ENCODE assay signal across 8 cellular contexts in genomic region chr14:73760598-73761586, GRCh38. TPM values are rescaled to one million over a fixed set of nuclear protein-coding genes. Genes with fewer than 3 reads are reported as not detected.
DNase-seq lines count a peak whose midpoint lies in the region; ATAC-seq and TF ChIP-seq lines count a peak whose summit lies in the region.

No MANE protein-coding gene starts in this region.

- H3K4me3 ChIP-seq in iPS-18a (ENCODE audit: low read length) (peak overlapping the region; percentile 74), testis (peak overlapping the region; percentile 70 to 81)

- H3K27ac Mint-ChIP-seq in activated T-cell treated with anti-CD3 and anti-CD28 coated beads, Interleukin-2, amount 50 U/mL, for 24 hours, result peak overlapping the region; percentile 98
- peak overlapping the region; percentile 96 for H3K27ac Mint-ChIP-seq in WTC11

- H3K27ac ChIP-seq in iPS-18a (ENCODE audit: low read length) (peak overlapping the region; percentile 63), testis (peak overlapping the region; percentile 84 to 94)

- H3K27me3 ChIP-seq in iPS-18a (ENCODE audit: control insufficient read depth, insufficient read depth, low read length) (peaks cover 33% of the 10 kb centered on the region), testis (no peaks in the 10 kb centered on the region)

- H3K9me3 ChIP-seq in iPS-18a (ENCODE audit: control insufficient read depth, low read depth, low read length) (no peaks in the 10 kb centered on the region), testis (no peaks in the 10 kb centered on the region)

- no peak for TF ChIP-seq POLR2A in testis (IDR thresholded peaks at IDR 0.05)

- H3K36me3 ChIP-seq in iPS-18a (ENCODE audit: control insufficient read depth, low read depth, low read length), result no peaks in the 10 kb centered on the region
- no peaks in the 10 kb centered on the region for H3K36me3 ChIP-seq in testis (ENCODE audit: low read depth, missing control alignments)

- peaks cover 36% of the 10 kb centered on the region for H3K4me1 ChIP-seq in iPS-18a (ENCODE audit: control insufficient read depth, low read depth, low read length)
- peaks cover 75% of the 10 kb centered on the region for H3K4me1 ChIP-seq in testis

- TF ChIP-seq CTCF in WTC11 (IDR thresholded peaks at IDR 0.05), result no peak
- no peak for TF ChIP-seq CTCF in testis (IDR thresholded peaks at IDR 0.05)

- intact Hi-C loops in testis (cut with DNase I; ENCODE audit: low total_unique reads), result no loop called here

- no peaks in the 10 kb centered on the region for H3K27me3 Mint-ChIP-seq in activated T-cell treated with anti-CD3 and anti-CD28 coated beads, Interleukin-2, amount 50 U/mL, for 24 hours
- peaks cover 29% of the 10 kb centered on the region for H3K27me3 Mint-ChIP-seq in WTC11 (ENCODE audit: low read depth)

- 50 to 52% methylated on average over 13 of the region's 13 CpGs for WGBS in testis, 2 donors

- peak overlapping the region; percentile 86 for H3K9ac ChIP-seq in iPS-18a (ENCODE audit: low read length)

- peak overlapping the region; percentile 87 for H3K4me3 Mint-ChIP-seq in activated T-cell treated with anti-CD3 and anti-CD28 coated beads, Interleukin-2, amount 50 U/mL, for 24 hours
- peak overlapping the region; percentile 79 for H3K4me3 Mint-ChIP-seq in WTC11

- CTCF ChIA-PET in WTC11 (lab: Charles Lee), result interaction anchor here (0.5 to 3.7 kb wide), 13 partner anchors 9 to 107 kb away, joined by 3 to 128 read pairs (median 12); no protein-coding TSS in a partner anchor

- peaks cover 79% of the 10 kb centered on the region for H3K4me1 Mint-ChIP-seq in activated T-cell treated with anti-CD3 and anti-CD28 coated beads, Interleukin-2, amount 50 U/mL, for 24 hours (ENCODE audit: low read depth)
- H3K4me1 Mint-ChIP-seq in WTC11, result peaks cover 51% of the 10 kb centered on the region

- no peaks in the 10 kb centered on the region for H3K9me3 Mint-ChIP-seq in activated T-cell treated with anti-CD3 and anti-CD28 coated beads, Interleukin-2, amount 50 U/mL, for 24 hours
- no peaks in the 10 kb centered on the region for H3K9me3 Mint-ChIP-seq in WTC11

- POLR2A ChIA-PET in WTC11 (lab: Charles Lee), result interaction anchor here (0.7 to 2.9 kb wide), 9 partner anchors 11 to 583 kb away, joined by 3 to 12 read pairs (median 5); partner anchors contain the start of genes PTGR2 and ZNF410

- ATAC-seq in WTC11, result no peak

- H3K36me3 Mint-ChIP-seq in activated T-cell treated with anti-CD3 and anti-CD28 coated beads, Interleukin-2, amount 50 U/mL, for 24 hours (ENCODE audit: low read depth), result peaks cover 37% of the 10 kb centered on the region
- no peaks in the 10 kb centered on the region for H3K36me3 Mint-ChIP-seq in WTC11

- DNase-seq in activated T-cell treated with anti-CD3 and anti-CD28 coated beads, Interleukin-2, amount 50 U/mL, for 24 hours, result no peak
- no peak for DNase-seq in activated T-cell treated with anti-CD3 and anti-CD28 coated beads, Interleukin-2, amount 50 U/mL, for 1 hour
- no peak for DNase-seq in WTC11 (ENCODE audit: low spot score)
- DNase-seq in testis, result no peak
- no peak for DNase-seq in NCI-H1930 (lab: John Stamatoyannopoulos, UW)
- no peak for DNase-seq in cerebellar nuclear complex (lab: John Stamatoyannopoulos, UW)
- DNase-seq in NCI-H345 (lab: John Stamatoyannopoulos, UW), result no peak

TF ChIP-seq in WTC11, 78 proteins besides CTCF, POLR2A, EP300 and RAD21:
- TF ChIP-seq OVOL2 (CRISPR knock-in tag; IDR thresholded peaks at IDR 0.05; ENCODE audit: borderline replicate concordance), result no peak
- no peak for TF ChIP-seq SP1 (CRISPR knock-in tag; conservative IDR thresholded peaks at IDR 0.05)
- TF ChIP-seq ZNF396 (CRISPR knock-in tag; IDR thresholded peaks at IDR 0.05; ENCODE audit: borderline replicate concordance), result no peak
- no peak for TF ChIP-seq GABPB1 (CRISPR knock-in tag; IDR thresholded peaks at IDR 0.05)

RNA-seq across cellular contexts. Expression of gene PNMA1, which starts 46.7 kb away (rescaled TPM):
- total RNA-seq in WTC11 (2021) (46.0 to 50.2 TPM (median 49.6 TPM) in 3 replicates), testis (10 to 100 TPM; 74.8 to 85.6 TPM)
- polyA plus RNA-seq in testis (ENCODE audit: insufficient read depth, low read depth, low replicate concordance), result 184 TPM
